Comparison of ENCODE assay signal across 8 cellular contexts in genomic region chr10:91797874-91798735, GRCh38. TPM values are rescaled to one million over a fixed set of nuclear protein-coding genes. Genes with fewer than 3 reads are reported as not detected.
DNase-seq lines count a peak whose midpoint lies in the region; TF ChIP-seq lines count a peak whose summit lies in the region.

Gene TNKS2, plus strand, starts transcription at chr10:91798426. Its CDS starts 265 bp downstream, at chr10:91798691.

- peak within 1 kb of the TSS; percentile 62 for H3K4me3 ChIP-seq in effector memory CD4-positive, alpha-beta T cell (ENCODE audit: insufficient read depth, low read depth, low read length, poor library complexity, severe bottlenecking)

- H3K4me1 ChIP-seq in effector memory CD4-positive, alpha-beta T cell (ENCODE audit: control insufficient read depth, insufficient read depth, low read length, poor library complexity, severe bottlenecking): peaks cover 25% of the 10 kb centered on the region

- H3K27ac ChIP-seq in effector memory CD4-positive, alpha-beta T cell (ENCODE audit: insufficient read depth, low read length, poor library complexity, severe bottlenecking): peak within 1 kb of the TSS; percentile 92

- H3K36me3 ChIP-seq in effector memory CD4-positive, alpha-beta T cell (ENCODE audit: control insufficient read depth, insufficient read depth, low read length): peaks cover 6% of the 10 kb centered on the region

- TF ChIP-seq CTCF in GM20000 (IDR thresholded peaks at IDR 0.05; ENCODE audit: extremely low read depth, missing control alignments): no peak

- DNase-seq in COLO829 (ENCODE audit: low spot score) (peak; percentile 80), GM20000 (ENCODE audit: low spot score) (peak; percentile 95), HT-29 (ENCODE audit: low spot score) (peak; percentile 94), NOMO-1 treated with DMSO at 0.1 percent for 48 hours (lab: John Stamatoyannopoulos, UW; ENCODE audit: unreplicated experiment) (peak; percentile 80), medulla oblongata (ENCODE audit: extremely low spot score) (peak; percentile 95)
- DNase-seq in activated CD8-positive, alpha-beta memory T cell treated with anti-CD3 and anti-CD28 coated beads for 4 hours (ENCODE audit: low read depth in 2 of 2): peak; percentile 80 to 88
- peak; percentile 86 to 91 (median 86) for DNase-seq in effector memory CD4-positive, alpha-beta T cell
- peak; percentile 90 for DNase-seq in stimulated activated CD4-positive, alpha-beta T cell treated with anti-CD3 and anti-CD28 coated beads, TNF-alpha, amount 100 ng/mL, for 48 hours (ENCODE audit: low read depth in 3 of 3)

- no peaks in the 10 kb centered on the region for H3K9me3 ChIP-seq in effector memory CD4-positive, alpha-beta T cell (ENCODE audit: control insufficient read depth, low read length)

- H3K27me3 ChIP-seq in effector memory CD4-positive, alpha-beta T cell (replicated peaks; ENCODE audit: control insufficient read depth, insufficient read depth, low read length, poor library complexity, severe bottlenecking): no peaks in the 10 kb centered on the region

RNA-seq across cellular contexts. Expression of gene TNKS2, which starts in this region (rescaled TPM):
- total RNA-seq in HT-29 (2014; rRNA removed; shearing (Covaris generic)): 14.0 and 15.5 TPM in 2 replicates

Comparison
In these comparisons a context has a peak if more than half of its experiments do, and no peak if none do; other contexts are left out.
1. Peak in every context shown above with its lines: DNase-seq, H3K4me3 ChIP-seq and H3K27ac ChIP-seq.